Comparison of ENCODE assay signal across 25 cellular contexts in genomic region chr15:52056001-52056400, GRCh38. TPM values are rescaled to one million over a fixed set of nuclear protein-coding genes. Genes with fewer than 3 reads are reported as not detected.
"Had no signal": no experiment of that assay in that cellular context is flagged by ENCODE, and none has a peak within 500 bp of the region (broad histone marks: within the 10 kb centered on the region; RNA-seq: fewer than 3 reads in every experiment).

No MANE protein-coding gene starts in this region.

- H3K9me3 Mint-ChIP-seq: dendritic cell treated with granulocyte-macrophage colony-stimulating factor and Interleukin-4, amounts not matched to agents 40 ng/mL and 50 ng/mL, for 4 days; effector memory CD8-positive, alpha-beta T cell; naive B cell; naive thymus-derived CD8-positive, alpha-beta T cell had no signal

- H3K4me3 ChIP-seq: colonic mucosa, esophagus muscularis mucosa, gastroesophageal sphincter, heart right ventricle, left lung, lower lobe of right lung, mucosa of descending colon had no signal

- H3K27ac Mint-ChIP-seq: dendritic cell treated with granulocyte-macrophage colony-stimulating factor and Interleukin-4, amounts not matched to agents 40 ng/mL and 50 ng/mL, for 4 days; effector memory CD8-positive, alpha-beta T cell; endodermal cell; mesothelial cell of epicardium; naive B cell; naive thymus-derived CD8-positive, alpha-beta T cell had no signal

- H3K27me3 ChIP-seq: colonic mucosa, esophagus muscularis mucosa, foreskin keratinocyte, gastroesophageal sphincter, heart right ventricle, left lung had no signal

- H3K27me3 Mint-ChIP-seq: dendritic cell treated with granulocyte-macrophage colony-stimulating factor and Interleukin-4, amounts not matched to agents 40 ng/mL and 50 ng/mL, for 4 days; effector memory CD8-positive, alpha-beta T cell; naive B cell; naive thymus-derived CD8-positive, alpha-beta T cell had no signal

- H3K4me1 Mint-ChIP-seq: endodermal cell, mesothelial cell of epicardium had no signal

- H3K9me3 ChIP-seq: colonic mucosa, esophagus muscularis mucosa, gastroesophageal sphincter, left lung, lower lobe of right lung, mucosa of descending colon had no signal

- H3K4me3 Mint-ChIP-seq: dendritic cell treated with granulocyte-macrophage colony-stimulating factor and Interleukin-4, amounts not matched to agents 40 ng/mL and 50 ng/mL, for 4 days; effector memory CD8-positive, alpha-beta T cell; endodermal cell; mesothelial cell of epicardium; naive B cell; naive thymus-derived CD8-positive, alpha-beta T cell had no signal

- H3K27ac ChIP-seq: colonic mucosa, esophagus muscularis mucosa, foreskin keratinocyte, gastroesophageal sphincter, heart right ventricle, left lung, lower lobe of right lung had no signal

- DNase-seq: colonic mucosa; cortex of kidney; effector CD8-positive, alpha-beta T cell; effector memory CD8-positive, alpha-beta T cell; endodermal cell; foreskin keratinocyte; glutamatergic neuron; head of caudate nucleus; heart right ventricle; hippocampal formation; left cardiac atrium; left lung; left ventricle myocardium superior; lower lobe of right lung; mesenchymal stem cell; mucosa of descending colon; naive B cell; naive thymus-derived CD8-positive, alpha-beta T cell had no signal

- ATAC-seq: effector memory CD8-positive, alpha-beta T cell; gastroesophageal sphincter; heart right ventricle; left cardiac atrium; left lung; left ventricle myocardium superior; lower lobe of right lung; mucosa of descending colon; naive thymus-derived CD8-positive, alpha-beta T cell had no signal

- H3K4me1 ChIP-seq: colonic mucosa, esophagus muscularis mucosa, gastroesophageal sphincter, lower lobe of right lung had no signal

RNA-seq across cellular contexts. Expression of gene BCL2L10, which starts 56.6 kb away (rescaled TPM):
- total RNA-seq: heart right ventricle, kidney epithelial cell, left cardiac atrium, left ventricle myocardium superior, lower lobe of right lung, mesenteric fat pad, myocyte had no signal
